10 cellular contexts compared by ENCODE assay signal in genomic region chr4:168636506-168637176, GRCh38.
DNase-seq lines count a peak whose midpoint lies in the region; ATAC-seq and TF ChIP-seq lines count a peak whose summit lies in the region.
"Had no signal": no experiment of that assay in that cellular context is flagged by ENCODE, and none has a peak within 500 bp of the region (broad histone marks: within the 10 kb centered on the region; RNA-seq: fewer than 3 reads in every experiment).

No MANE protein-coding gene starts in this region.

- DNase-seq in AG10803 (ENCODE audit: low read depth) = peak; percentile 84
- peak; percentile 29 for DNase-seq in amniotic stem cell (lab: John Stamatoyannopoulos, UW)
- no peak for DNase-seq in heart left ventricle
- no peak for DNase-seq in psoas muscle
- no peak for DNase-seq in stimulated activated CD4-positive, alpha-beta T cell treated with anti-CD3 and anti-CD28 coated beads, Interleukin-4, amount 100 ng/mL, for 24 hours
- DNase-seq in NCI-H226 = no peak
- no peak for DNase-seq in globus pallidus (ENCODE audit: low spot score)
- no peak for DNase-seq in ACHN
- DNase-seq: C1 segment of cervical spinal cord, T-helper 17 cell had no signal

- WGBS in heart left ventricle, 4 donors = 28 to 48% (median 42%) methylated on average over 3 of the region's 3 CpGs
- WGBS in psoas muscle, 3 donors = 36 to 56% (median 48%) methylated on average over 3 of the region's 3 CpGs

- H3K4me3 ChIP-seq in AG10803 (ENCODE audit: low read length) = no peak overlapping the region
- no peak overlapping the region for H3K4me3 ChIP-seq in heart left ventricle
- no peak overlapping the region for H3K4me3 ChIP-seq in psoas muscle

- in situ Hi-C loops in ACHN (cut with HindIII; ENCODE audit: low pct_ligation_motif_present, low pct_unique_long_range_greater_than_20kb, low sequenced_read_pairs) = no loop called here

- TF ChIP-seq POLR2A in heart left ventricle (IDR thresholded peaks at IDR 0.05) = no peak

- intact Hi-C loops in heart left ventricle (cut with DNase I) (loop anchor here in 1 of 10 donors (10.0 kb wide), 1 partner anchor 122 kb away; no protein-coding TSS in a partner anchor), psoas muscle (cut with DNase I) (loop anchor here in 1 of 2 donors (5.0 kb wide), 1 partner anchor 114 kb away; no protein-coding TSS in a partner anchor)

- peak overlapping the region in 11 of 12 donors; percentile 41 to 87 (median 66) for H3K27ac ChIP-seq in heart left ventricle
- H3K27ac ChIP-seq in psoas muscle = peak overlapping the region; percentile 77

- H3K4me1 ChIP-seq in heart left ventricle (peaks cover 0 to 67% (median 39%) of the 10 kb centered on the region in 12 donors), psoas muscle (peaks cover 72% of the 10 kb centered on the region)

- TF ChIP-seq CTCF in AG10803 (conservative IDR thresholded peaks at IDR 0.05; ENCODE audit: low read length) (no peak), heart left ventricle (IDR thresholded peaks at IDR 0.05) (no peak), psoas muscle (IDR thresholded peaks at IDR 0.05) (no peak)

- no peaks in the 10 kb centered on the region for H3K36me3 ChIP-seq in heart left ventricle
- no peaks in the 10 kb centered on the region for H3K36me3 ChIP-seq in psoas muscle (ENCODE audit: insufficient read depth in 1 of 2, low read depth in 1 of 2)

- H3K27me3 ChIP-seq in heart left ventricle = peaks cover 0 to 20% (median 0%) of the 10 kb centered on the region in 9 donors
- H3K27me3 ChIP-seq in psoas muscle (ENCODE audit: insufficient read depth in 3 of 3, low read length in 2 of 3) = no peaks in the 10 kb centered on the region

- no peaks in the 10 kb centered on the region for H3K9me3 ChIP-seq in heart left ventricle
- no peaks in the 10 kb centered on the region for H3K9me3 ChIP-seq in psoas muscle

- peak in 3 of 4 donors; percentile 14 to 49 (median 23) for ATAC-seq in heart left ventricle
- peak in 1 of 4 donors; percentile 9 for ATAC-seq in psoas muscle
- ATAC-seq: T-helper 17 cell had no signal

Comparison
In these comparisons a context has a peak if more than half of its experiments do, and no peak if none do; other contexts are left out.
1. DNase-seq: peak in AG10803 (single experiment) and amniotic stem cell (single experiment); none in heart left ventricle (0 of 5), psoas muscle (0 of 2), stimulated activated CD4-positive, alpha-beta T cell treated with anti-CD3 and anti-CD28 coated beads, Interleukin-4, amount 100 ng/mL, for 24 hours (single experiment), NCI-H226 (single experiment), globus pallidus (single experiment) and ACHN (single experiment).